Comparison of ENCODE assay signal across 1 cellular context in genomic region chrX:15888062-15888461, GRCh38.
TF ChIP-seq lines count a peak whose summit lies in the region.

No MANE protein-coding gene starts in this region.

TF ChIP-seq in GM23338, 12 proteins besides CTCF, POLR2A, EP300 and RAD21 (continued from another document):
- TF ChIP-seq ZNF462 (CRISPR knock-in tag; IDR thresholded peaks at IDR 0.05): no peak
- TF ChIP-seq CREB1 (CRISPR knock-in tag; IDR thresholded peaks at IDR 0.05; ENCODE audit: low read depth): no peak
- TF ChIP-seq EZH2phosphoT487 (IDR thresholded peaks at IDR 0.05; ENCODE audit: unreplicated experiment): no peak
- no peak for TF ChIP-seq EZH2 (IDR thresholded peaks at IDR 0.05; ENCODE audit: low read depth, unreplicated experiment)
- no peak for TF ChIP-seq ZNF114 (CRISPR knock-in tag; IDR thresholded peaks at IDR 0.05)
- no peak for TF ChIP-seq STAT1 (IDR thresholded peaks at IDR 0.05; ENCODE audit: unreplicated experiment)
- no peak for TF ChIP-seq REST (IDR thresholded peaks at IDR 0.05; ENCODE audit: unreplicated experiment)
